Comparison of ENCODE assay signal across 27 cellular contexts in the genomic region with DNA sequence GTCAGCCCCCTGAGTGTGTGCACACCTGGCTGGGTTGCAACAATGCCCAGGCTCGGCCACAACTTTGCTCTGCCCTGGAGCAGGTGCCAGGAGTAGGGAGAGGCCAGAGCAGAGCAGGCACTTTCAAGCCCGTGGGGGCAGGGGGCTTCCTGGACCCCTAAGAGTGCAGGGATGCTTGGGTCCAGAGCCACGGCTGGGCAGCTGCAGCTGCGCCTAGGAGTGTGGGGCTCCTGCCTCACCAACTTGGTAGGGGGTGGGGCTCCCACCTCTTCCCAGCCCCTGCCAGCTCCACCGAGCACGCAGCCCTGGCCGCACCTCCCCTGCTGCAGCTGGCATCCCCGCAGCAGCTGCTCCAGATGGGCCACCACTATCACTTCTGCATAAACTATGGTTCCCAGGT. TPM values are rescaled to one million over a fixed set of nuclear protein-coding genes. Genes with fewer than 3 reads are reported as not detected.
A peak's percentile ranks its signal among the peaks of the same experiment; 100 is the strongest.
DNase-seq lines count a peak whose midpoint lies in the region; ATAC-seq and TF ChIP-seq lines count a peak whose summit lies in the region.
"Had no signal": no experiment of that assay in that cellular context is flagged by ENCODE, and none has a peak within 500 bp of the region (broad histone marks: within the 10 kb centered on the region; RNA-seq: fewer than 3 reads in every experiment).

No MANE protein-coding gene starts in this region.

- H3K4me3 ChIP-seq in neuronal stem cell (ENCODE audit: low read length in 2 of 2): no peak overlapping the region
- H3K4me3 ChIP-seq: BLaER1, GM12878 had no signal

- DNase-seq in chondrocyte (ENCODE audit: low spot score) (peak; percentile 72), neuronal stem cell (ENCODE audit: low spot score) (no peak), midbrain (lab: John Stamatoyannopoulos, UW) (no peak)
- DNase-seq in naive thymus-derived CD8-positive, alpha-beta T cell: no peak
- DNase-seq: 8988T; ACHN; BE2C; C1 segment of cervical spinal cord; CD4-positive, alpha-beta memory T cell; CD4-positive, CD25-positive, alpha-beta regulatory T cell; CD8-positive, alpha-beta memory T cell; COR-L47; DMS 273 treated with DMSO at 0.1 percent for 48 hours; DMS153; DMS53; DMS79; DND-41; EL; GDM1 had no signal

- peak overlapping the region; percentile 10 for H3K9ac ChIP-seq in neuronal stem cell (ENCODE audit: low read depth, low read length, poor library complexity)
- H3K9ac ChIP-seq: BLaER1 had no signal

- no peak overlapping the region for H4K8ac ChIP-seq in neuronal stem cell (ENCODE audit: low read depth, low read length)

- POLR2A ChIA-PET in naive thymus-derived CD8-positive, alpha-beta T cell (lab: Charles Lee): no interaction called here

- no peaks in the 10 kb centered on the region for H3K36me3 ChIP-seq in neuronal stem cell (replicated peaks in 1 of 2; ENCODE audit: control insufficient read depth in 2 of 2, insufficient read depth in 2 of 2, low read length in 2 of 2)
- H3K36me3 ChIP-seq: BE2C, BLaER1 had no signal

- H2AK5ac ChIP-seq in neuronal stem cell (ENCODE audit: low read depth, low read length): no peak overlapping the region

- no peak overlapping the region for H3K14ac ChIP-seq in neuronal stem cell (ENCODE audit: low read length)

- TF ChIP-seq CTCF in chondrocyte (IDR thresholded peaks at IDR 0.05): no peak

- no peak overlapping the region for H3K23ac ChIP-seq in neuronal stem cell (ENCODE audit: low read depth, low read length, poor library complexity)

- no peak overlapping the region for H2BK15ac ChIP-seq in neuronal stem cell (ENCODE audit: low read length)

- no peak overlapping the region for H3K4ac ChIP-seq in neuronal stem cell (ENCODE audit: low read length)

- H3K27me3 Mint-ChIP-seq in chondrocyte (ENCODE audit: low read depth): peaks cover 10% of the 10 kb centered on the region
- H3K27me3 Mint-ChIP-seq in naive thymus-derived CD8-positive, alpha-beta T cell: peaks cover 17 to 56% (median 32%) of the 10 kb centered on the region in 5 donors

- no peak overlapping the region for H4K91ac ChIP-seq in neuronal stem cell (ENCODE audit: low read depth, low read length, poor library complexity)

- no peak overlapping the region for H2BK12ac ChIP-seq in neuronal stem cell (ENCODE audit: low read length)

- no peaks in the 10 kb centered on the region for H3K4me1 Mint-ChIP-seq in chondrocyte (ENCODE audit: low read depth)
- H3K4me1 Mint-ChIP-seq in naive thymus-derived CD8-positive, alpha-beta T cell: no peaks in the 10 kb centered on the region
- H3K4me1 Mint-ChIP-seq: CD14-positive monocyte; CD4-positive, alpha-beta memory T cell; CD4-positive, CD25-positive, alpha-beta regulatory T cell; CD8-positive, alpha-beta memory T cell had no signal

- H3K27ac ChIP-seq in neuronal stem cell (replicated peaks; ENCODE audit: low read length): no peak overlapping the region
- H3K27ac ChIP-seq: BLaER1 had no signal

- peak overlapping the region; percentile 33 for H2BK120ac ChIP-seq in neuronal stem cell (ENCODE audit: low read depth, low read length)

- ATAC-seq in GM21529 (IDR thresholded peaks at IDR 0.05; ENCODE audit: unreplicated experiment): no peak
- no peak for ATAC-seq in naive thymus-derived CD8-positive, alpha-beta T cell
- ATAC-seq: GM12878 had no signal

- peaks cover 0 to 3% of the 10 kb centered on the region in 2 donors for H3K9me3 ChIP-seq in neuronal stem cell (replicated peaks in 1 of 2; ENCODE audit: control insufficient read depth in 2 of 2, insufficient read depth in 1 of 2, low read depth in 1 of 2, low read length in 2 of 2)
- H3K9me3 ChIP-seq: BE2C had no signal

- H3K4me2 ChIP-seq in neuronal stem cell (ENCODE audit: insufficient read depth, low read length, poor library complexity, severe bottlenecking): no peak overlapping the region
- H3K4me2 ChIP-seq: BLaER1 had no signal

- peaks cover 0 to 33% (median 0%) of the 10 kb centered on the region in 3 experiments for H3K27me3 ChIP-seq in neuronal stem cell (ENCODE audit: control insufficient read depth in 3 of 3, insufficient read depth in 3 of 3, low read depth in 1 of 3, low read length in 3 of 3)
- H3K27me3 ChIP-seq: BE2C, BLaER1 had no signal

- H3K18ac ChIP-seq in neuronal stem cell (ENCODE audit: low read length): peak overlapping the region; percentile 61

- no peaks in the 10 kb centered on the region for H3K36me3 Mint-ChIP-seq in chondrocyte (ENCODE audit: low read depth)
- peaks cover 0 to 18% (median 0%) of the 10 kb centered on the region in 3 donors for H3K36me3 Mint-ChIP-seq in naive thymus-derived CD8-positive, alpha-beta T cell
- H3K36me3 Mint-ChIP-seq: CD14-positive monocyte; CD4-positive, CD25-positive, alpha-beta regulatory T cell had no signal

- no peak overlapping the region for H3K4me3 Mint-ChIP-seq in chondrocyte (ENCODE audit: unreplicated experiment)
- H3K4me3 Mint-ChIP-seq in naive thymus-derived CD8-positive, alpha-beta T cell: no peak overlapping the region
- H3K4me3 Mint-ChIP-seq: CD14-positive monocyte; CD4-positive, alpha-beta memory T cell; CD4-positive, CD25-positive, alpha-beta regulatory T cell; CD8-positive, alpha-beta memory T cell had no signal

- WGBS in neuronal stem cell (ENCODE audit: extremely low coverage in 2 of 2, insufficient read length in 2 of 2, insufficient replicate concordance in 1 of 2), 2 donors: no CpG with 5 or more reads among the region's 8 CpGs

- no peak overlapping the region for H2AFZ ChIP-seq in neuronal stem cell (ENCODE audit: low read length)

- no peak overlapping the region for H2BK5ac ChIP-seq in neuronal stem cell (ENCODE audit: low read length)

- no peak overlapping the region for H3K27ac Mint-ChIP-seq in chondrocyte (ENCODE audit: unreplicated experiment)
- H3K27ac Mint-ChIP-seq in naive thymus-derived CD8-positive, alpha-beta T cell: no peak overlapping the region
- H3K27ac Mint-ChIP-seq: CD14-positive monocyte; CD4-positive, alpha-beta memory T cell; CD4-positive, CD25-positive, alpha-beta regulatory T cell; CD8-positive, alpha-beta memory T cell had no signal

- H3K79me1 ChIP-seq in neuronal stem cell (ENCODE audit: low read depth, low read length): no peaks in the 10 kb centered on the region

- peaks cover 0 to 2% of the 10 kb centered on the region in 2 donors for H3K4me1 ChIP-seq in neuronal stem cell (ENCODE audit: control insufficient read depth in 2 of 2, insufficient read depth in 1 of 2, low read depth in 1 of 2, low read length in 2 of 2)
- H3K4me1 ChIP-seq: BE2C, BLaER1 had no signal

- peaks cover 16% of the 10 kb centered on the region for H3K9me3 Mint-ChIP-seq in chondrocyte (ENCODE audit: low read depth)
- H3K9me3 Mint-ChIP-seq in naive thymus-derived CD8-positive, alpha-beta T cell: peaks cover under 1 to 29% (median 17%) of the 10 kb centered on the region in 9 donors

RNA-seq across cellular contexts. Expression of gene OR3A2, which starts 7.8 kb away (rescaled TPM):
- total RNA-seq in chondrocyte: not detected in 3 replicates
- not detected for polyA plus RNA-seq in neuronal stem cell (2013, experiment 1 of 2)
- polyA plus RNA-seq in neuronal stem cell (2013, experiment 2 of 2): not detected
- total RNA-seq in naive thymus-derived CD8-positive, alpha-beta T cell: 1 to 10 TPM; 5.1 to 5.8 TPM
- polyA plus RNA-seq in naive thymus-derived CD8-positive, alpha-beta T cell: 1 to 10 TPM in 1 of 3 donors, under 1 TPM in 1, not detected in 1; 0.91 to 1.4 TPM
- total RNA-seq: A673, Daoy, G401, GM12878 had no signal
- polyA plus RNA-seq: AG04450, CD14-positive monocyte, GM12878 had no signal

RNA-seq across cellular contexts. Expression of gene OR1E1, which starts 19.9 kb away (rescaled TPM):
- total RNA-seq in chondrocyte: not detected in 3 replicates
- polyA plus RNA-seq in neuronal stem cell (2013, experiment 1 of 2): not detected
- polyA plus RNA-seq in neuronal stem cell (2013, experiment 2 of 2): not detected
- not detected for total RNA-seq in naive thymus-derived CD8-positive, alpha-beta T cell
- polyA plus RNA-seq in naive thymus-derived CD8-positive, alpha-beta T cell: not detected
- total RNA-seq: A673; CD4-positive, alpha-beta memory T cell; CD4-positive, CD25-positive, alpha-beta regulatory T cell; CD8-positive, alpha-beta memory T cell; Daoy; G401; GM12878 had no signal
- polyA plus RNA-seq: AG04450; CD14-positive monocyte; CD4-positive, alpha-beta memory T cell; CD4-positive, CD25-positive, alpha-beta regulatory T cell; CD8-positive, alpha-beta memory T cell; GM12878 had no signal

RNA-seq across cellular contexts. Expression of gene OR3A3, which starts 32.8 kb away (rescaled TPM):
- not detected in 3 replicates for total RNA-seq in chondrocyte
- polyA plus RNA-seq in neuronal stem cell (2013, experiment 1 of 2): not detected
- not detected for polyA plus RNA-seq in neuronal stem cell (2013, experiment 2 of 2)
- not detected for total RNA-seq in naive thymus-derived CD8-positive, alpha-beta T cell
- not detected for polyA plus RNA-seq in naive thymus-derived CD8-positive, alpha-beta T cell
- total RNA-seq: A673; CD4-positive, alpha-beta memory T cell; CD4-positive, CD25-positive, alpha-beta regulatory T cell; CD8-positive, alpha-beta memory T cell; G401; GM12878 had no signal
- polyA plus RNA-seq: AG04450; CD14-positive monocyte; CD4-positive, alpha-beta memory T cell; CD4-positive, CD25-positive, alpha-beta regulatory T cell; CD8-positive, alpha-beta memory T cell had no signal

RNA-seq across cellular contexts. Expression of gene OR1E2, which starts 55.3 kb away (rescaled TPM):
- total RNA-seq in chondrocyte: not detected in 3 replicates
- not detected for polyA plus RNA-seq in neuronal stem cell (2013, experiment 1 of 2)
- polyA plus RNA-seq in neuronal stem cell (2013, experiment 2 of 2): not detected
- total RNA-seq in naive thymus-derived CD8-positive, alpha-beta T cell: not detected
- polyA plus RNA-seq in naive thymus-derived CD8-positive, alpha-beta T cell: not detected
- total RNA-seq: A673; CD4-positive, alpha-beta memory T cell; CD4-positive, CD25-positive, alpha-beta regulatory T cell; CD8-positive, alpha-beta memory T cell; Daoy; G401; GM12878 had no signal
- polyA plus RNA-seq: AG04450; CD14-positive monocyte; CD4-positive, alpha-beta memory T cell; CD4-positive, CD25-positive, alpha-beta regulatory T cell; CD8-positive, alpha-beta memory T cell; GM12878 had no signal
